ENCODE assay signal across 6 cellular contexts in the genomic region with DNA sequence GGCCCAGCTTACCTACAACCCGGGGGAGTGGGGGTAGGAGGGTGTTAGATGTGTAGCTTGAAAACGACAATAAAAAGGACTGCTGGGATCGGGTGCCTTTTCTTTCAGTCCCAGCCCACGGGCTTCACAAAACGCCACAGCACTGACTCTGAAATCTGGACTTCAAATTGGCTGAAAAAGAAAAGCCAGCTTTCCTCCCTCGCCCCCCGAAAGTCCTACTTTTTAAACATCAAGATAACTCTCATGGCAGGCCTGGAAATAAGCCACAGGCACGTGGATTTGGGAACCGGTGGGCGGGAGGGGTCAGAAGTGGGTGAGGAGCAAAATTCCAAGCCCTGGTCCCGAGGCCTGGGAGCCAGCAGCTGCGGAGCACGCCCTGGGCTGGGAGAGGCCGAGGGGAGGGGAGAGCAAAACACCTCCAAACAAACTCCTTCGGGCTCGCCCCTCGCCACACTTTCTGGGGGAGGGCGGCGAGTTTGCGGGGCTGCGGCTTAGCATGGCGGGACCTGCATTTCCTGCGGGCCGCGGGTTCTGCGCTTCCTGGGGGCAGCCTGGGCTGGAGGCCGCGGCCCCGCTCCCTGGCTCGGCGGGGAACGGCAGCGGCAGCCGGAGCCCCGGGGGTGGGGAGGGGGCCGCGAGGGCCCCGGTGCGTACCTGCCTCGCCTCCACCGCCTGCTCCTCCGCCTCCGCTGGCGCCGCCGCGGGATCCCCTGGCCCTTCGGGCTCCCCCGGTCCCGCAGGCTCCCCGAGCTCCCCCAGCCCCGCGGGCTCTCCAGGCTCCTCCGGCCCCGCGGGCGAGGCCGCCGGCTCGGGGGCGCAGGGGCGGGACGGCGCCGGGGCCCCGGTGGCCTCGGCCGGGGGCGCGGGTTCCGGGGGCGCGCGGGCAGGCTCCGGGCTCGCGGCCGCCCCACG. TPM values are rescaled to one million over a fixed set of nuclear protein-coding genes. Genes with fewer than 3 reads are reported as not detected.
DNase-seq lines count a peak whose midpoint lies in the region; TF ChIP-seq lines count a peak whose summit lies in the region.
"Not testable (repeated sequence)": the region's sequence is repeated elsewhere in the genome, so short reads cannot be mapped to it uniquely, and the experiment has no call there.

No MANE protein-coding gene starts in this region.

- TF ChIP-seq EP300 in stomach (IDR thresholded peaks at IDR 0.05) = not testable (repeated sequence)

- not testable (repeated sequence) for TF ChIP-seq POLR2A in stomach (IDR thresholded peaks at IDR 0.05)

- DNase-seq in ELR (ENCODE audit: low read depth) (peak; percentile 54), fibroblast of the aortic adventitia (ENCODE audit: low read depth) (peak; percentile 60)
- DNase-seq in stomach = not testable (repeated sequence)

- not testable (repeated sequence) for H3K4me1 ChIP-seq in OCI-LY1 (ENCODE audit: insufficient read depth, low read length, severe bottlenecking)
- peaks cover 8 to 11% of the 10 kb centered on the region in 2 donors for H3K4me1 ChIP-seq in mucosa of rectum (ENCODE audit: control insufficient read depth in 2 of 2, insufficient read depth in 2 of 2, low read length in 2 of 2)
- H3K4me1 ChIP-seq in stomach = peaks cover 25 to 76% (median 50%) of the 10 kb centered on the region in 4 donors

- H3K79me2 ChIP-seq in OCI-LY1 (ENCODE audit: insufficient read depth, low read length) = not testable (repeated sequence)

- H3K36me3 ChIP-seq in OCI-LY1 (ENCODE audit: insufficient read depth, low read length) (peaks cover 20% of the 10 kb centered on the region), mucosa of rectum (ENCODE audit: control insufficient read depth in 2 of 2, insufficient read depth in 2 of 2, low read length in 2 of 2) (peaks cover 6 to 11% of the 10 kb centered on the region in 2 donors), stomach (peaks cover 17 to 25% (median 22%) of the 10 kb centered on the region in 4 donors)

- intact Hi-C loops in stomach (cut with DNase I; ENCODE audit: low total_unique reads) = not testable (repeated sequence)

- H3K27ac ChIP-seq in OCI-LY1 (ENCODE audit: low read depth, low read length, poor library complexity, severe bottlenecking) = not testable (repeated sequence)
- peak overlapping the region; percentile 45 for H3K27ac ChIP-seq in adipose tissue (ENCODE audit: low read depth, low read length)
- H3K27ac ChIP-seq in mucosa of rectum (ENCODE audit: low read depth in 2 of 2, low read length in 2 of 2) = peak overlapping the region; percentile 76 to 84
- peak overlapping the region; percentile 74 to 96 (median 85) for H3K27ac ChIP-seq in stomach

- H3K9me3 ChIP-seq in OCI-LY1 (ENCODE audit: low read length); mucosa of rectum (ENCODE audit: control insufficient read depth in 2 of 2, low read length in 2 of 2); stomach: not testable (repeated sequence)

- H3K4me3 ChIP-seq in OCI-LY1 (ENCODE audit: low read depth, low read length, poor library complexity, severe bottlenecking) (peak overlapping the region; percentile 16), fibroblast of the aortic adventitia (ENCODE audit: low read depth, low read length) (peak overlapping the region; percentile 91), mucosa of rectum (ENCODE audit: low read length in 2 of 2) (peak overlapping the region; percentile 51 to 63), stomach (peak overlapping the region; percentile 62 to 72 (median 66))

- not testable (repeated sequence) for H3K27me3 ChIP-seq in OCI-LY1 (ENCODE audit: insufficient read depth, low read length); mucosa of rectum (ENCODE audit: control insufficient read depth in 2 of 2, insufficient read depth in 2 of 2, low read length in 2 of 2); stomach

- H3K4me2 ChIP-seq in OCI-LY1 (ENCODE audit: low read length) = peak overlapping the region; percentile 39

- H2AFZ ChIP-seq in OCI-LY1 (ENCODE audit: low read length) = not testable (repeated sequence)

- H3K9me2 ChIP-seq in OCI-LY1 (ENCODE audit: low read depth, low read length) = not testable (repeated sequence)

- not testable (repeated sequence) for H3F3A ChIP-seq in OCI-LY1 (ENCODE audit: insufficient read depth, low read length)

- WGBS in adipose tissue, 3 donors = 6 to 10% (median 8%) methylated on average over 22 to 48 of the region's 79 CpGs
- WGBS in stomach, 5 donors = 7 to 17% (median 8%) methylated on average over 12 to 43 of the region's 79 CpGs

- not testable (repeated sequence) for H4K20me1 ChIP-seq in OCI-LY1 (ENCODE audit: insufficient read depth, low read length)

- not testable (repeated sequence) for H3K9ac ChIP-seq in OCI-LY1 (ENCODE audit: low read length)
- peak overlapping the region; percentile 38 to 53 for H3K9ac ChIP-seq in mucosa of rectum (ENCODE audit: low read depth in 1 of 2, low read length in 2 of 2)

- not testable (repeated sequence) for TF ChIP-seq CTCF in OCI-LY1 (IDR thresholded peaks at IDR 0.05; ENCODE audit: low read length); fibroblast of the aortic adventitia (IDR thresholded peaks at IDR 0.05; ENCODE audit: insufficient read depth, low read length); stomach (IDR thresholded peaks at IDR 0.05)

RNA-seq across cellular contexts. Expression of a gene that starts 0.6 kb away (rescaled TPM):
- 100 to 1,000 TPM in 2 of 3 donors, 10 to 100 TPM in 1; 47.6 to 192 (median 176) TPM for polyA plus RNA-seq in adipose tissue
- total RNA-seq in fibroblast of the aortic adventitia (ENCODE audit: low replicate concordance) = 166 and 287 TPM in 2 replicates
- 100 to 1,000 TPM in 2 of 5 donors, 10 to 100 TPM in 3; 41.4 to 209 (median 86.9) TPM for total RNA-seq in stomach
- 100 to 1,000 TPM in 1 of 3 donors, 10 to 100 TPM in 2; 44.5 to 102 (median 54.5) TPM for polyA plus RNA-seq in stomach

RNA-seq across cellular contexts. Expression of a gene that starts 16.2 kb away (rescaled TPM):
- polyA plus RNA-seq in adipose tissue (10 to 100 TPM; 19.3 to 51.5 (median 32.4) TPM), stomach (10 to 100 TPM; 25.8 to 32.5 (median 28.5) TPM)
- total RNA-seq in fibroblast of the aortic adventitia (ENCODE audit: low replicate concordance) (10.8 and 18.1 TPM in 2 replicates), stomach (10 to 100 TPM in 3 of 5 donors, 1 to 10 TPM in 2; 9.3 to 47.3 (median 16.5) TPM)

RNA-seq across cellular contexts. Expression of a gene that starts 16.4 kb away (rescaled TPM):
- polyA plus RNA-seq in adipose tissue (10 to 100 TPM; 30.2 to 33.4 (median 30.9) TPM), stomach (10 to 100 TPM; 35.4 to 42.0 (median 35.6) TPM)
- total RNA-seq in fibroblast of the aortic adventitia (ENCODE audit: low replicate concordance) (17.9 and 29.1 TPM in 2 replicates), stomach (10 to 100 TPM in 4 of 5 donors, 1 to 10 TPM in 1; 1.2 to 72.1 (median 15.5) TPM)

RNA-seq across cellular contexts. Expression of a gene that starts 26.9 kb away (rescaled TPM):
- polyA plus RNA-seq in adipose tissue (100 to 1,000 TPM in 2 of 3 donors, 10 to 100 TPM in 1; 60.6 to 298 (median 109) TPM), stomach (100 to 1,000 TPM in 2 of 3 donors, 10 to 100 TPM in 1; 96.4 to 166 (median 106) TPM)
- total RNA-seq in fibroblast of the aortic adventitia (ENCODE audit: low replicate concordance) (62.8 and 109 TPM in 2 replicates), stomach (100 to 1,000 TPM; 166 to 340 (median 280) TPM)

RNA-seq across cellular contexts. Expression of a gene that starts 27.7 kb away (rescaled TPM):
- 10 to 100 TPM in 2 of 3 donors, 1 to 10 TPM in 1; 8.5 to 15.4 (median 15.0) TPM for polyA plus RNA-seq in adipose tissue
- 33.4 and 40.5 TPM in 2 replicates for total RNA-seq in fibroblast of the aortic adventitia (ENCODE audit: low replicate concordance)
- 10 to 100 TPM in 4 of 5 donors, 1 to 10 TPM in 1; 7.0 to 66.1 (median 46.8) TPM for total RNA-seq in stomach
- polyA plus RNA-seq in stomach = 10 to 100 TPM in 1 of 3 donors, 1 to 10 TPM in 2; 7.2 to 11.2 (median 9.3) TPM

Comparison
In these comparisons a context has a peak if more than half of its experiments do, and no peak if none do; other contexts are left out.
1. H3K4me3 ChIP-seq: peak in every context shown above with its lines; median percentile 91 in fibroblast of the aortic adventitia; 66 in stomach; 57 in mucosa of rectum; 16 in OCI-LY1.